8 cellular contexts compared by ENCODE assay signal in the genomic region with DNA sequence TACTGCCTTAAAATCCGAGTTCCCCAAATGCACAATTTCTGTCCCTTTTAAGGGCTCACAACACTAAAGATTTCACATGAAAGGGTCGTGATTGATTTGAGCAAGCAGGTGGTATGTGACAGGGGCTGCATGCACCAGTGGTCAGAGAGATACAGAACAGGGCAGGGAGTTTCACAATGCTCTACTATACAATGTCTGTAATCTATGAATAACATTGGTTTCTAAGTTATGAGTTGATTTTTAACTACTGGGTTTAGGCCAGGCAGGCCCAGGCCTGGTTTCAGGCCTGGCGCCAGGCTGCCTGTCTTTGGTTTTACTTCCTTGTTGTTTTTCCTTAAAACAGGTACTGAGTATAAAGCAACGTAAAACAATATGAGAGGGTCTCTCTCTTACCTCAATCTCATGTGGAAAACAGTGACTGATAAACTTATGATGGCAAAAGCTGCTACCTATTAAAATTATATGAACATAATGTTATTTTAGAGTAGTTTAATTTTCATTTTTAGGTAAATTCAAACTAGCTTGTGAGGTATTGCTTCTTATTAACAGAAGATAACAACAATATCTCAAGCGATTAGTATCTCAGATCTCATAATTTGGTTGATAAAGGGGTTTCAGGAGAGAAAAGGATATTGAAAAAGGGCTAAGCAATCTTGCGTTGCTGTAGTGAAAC.
A peak's percentile ranks its signal among the peaks of the same experiment; 100 is the strongest.
DNase-seq lines count a peak whose midpoint lies in the region; ATAC-seq and TF ChIP-seq lines count a peak whose summit lies in the region.
"Not testable (repeated sequence)": the region's sequence is repeated elsewhere in the genome, so short reads cannot be mapped to it uniquely, and the experiment has no call there.

No MANE protein-coding gene starts in this region.

- peak overlapping the region; percentile 66; the same call in 1 of the 2 replicates for H3K4me3 ChIP-seq in GM08714 (ENCODE audit: low read length)
- H3K4me3 ChIP-seq in mesenchymal stem cell (ENCODE audit: insufficient read depth in 1 of 2, low read depth in 1 of 2, low read length in 2 of 2); transverse colon: not testable (repeated sequence)

- not testable (repeated sequence) for H3K18ac ChIP-seq in mesenchymal stem cell (ENCODE audit: low read depth in 1 of 2, low read length in 2 of 2)

- not testable (repeated sequence) for TF ChIP-seq CTCF in VCaP (conservative IDR thresholded peaks at IDR 0.05); transverse colon (IDR thresholded peaks at IDR 0.05)

- in situ Hi-C loops in transverse colon (cut with MboI; ENCODE audit: low pct_ligation_motif_present in 1 of 4, low pct_unique_long_range_greater_than_20kb in 1 of 4, low sequenced_read_pairs in 3 of 4) = not testable (repeated sequence)

- H4K8ac ChIP-seq in mesenchymal stem cell (ENCODE audit: low read length) = not testable (repeated sequence)

- ATAC-seq in GM18870 (IDR thresholded peaks at IDR 0.05; ENCODE audit: unreplicated experiment) (peak; percentile 55), GM19397 (IDR thresholded peaks at IDR 0.05; ENCODE audit: unreplicated experiment) (peak; percentile 36), HG03354 (IDR thresholded peaks at IDR 0.05; ENCODE audit: poor library complexity, severe bottlenecking, unreplicated experiment) (peak; percentile 58)

- not testable (repeated sequence) for H3K9me3 ChIP-seq in mesenchymal stem cell (ENCODE audit: control insufficient read depth, low read length); transverse colon

- DNase-seq in glomerular visceral epithelial cell (ENCODE audit: extremely low spot score) (peak; percentile 63), transverse colon (peak; percentile 44)
- DNase-seq in mesenchymal stem cell = not testable (repeated sequence)

- peak overlapping the region; percentile 81 for H3K27ac ChIP-seq in VCaP
- H3K27ac ChIP-seq in mesenchymal stem cell (ENCODE audit: low read length, poor library complexity, severe bottlenecking) = peak overlapping the region; percentile 14
- H3K27ac ChIP-seq in transverse colon = peak overlapping the region in 1 of 4 donors; percentile 11

- H3K9ac ChIP-seq in mesenchymal stem cell (ENCODE audit: low read length) = not testable (repeated sequence)

- not testable (repeated sequence) for H2AK5ac ChIP-seq in mesenchymal stem cell (ENCODE audit: low read length, severe bottlenecking)

- not testable (repeated sequence) for H3K36me3 ChIP-seq in mesenchymal stem cell (ENCODE audit: control insufficient read depth in 1 of 2, insufficient read depth in 2 of 2, low read depth in 1 of 2, low read length in 2 of 2); transverse colon

- intact Hi-C loops in transverse colon (cut with DNase I; ENCODE audit: low total_unique reads) = not testable (repeated sequence)

- TF ChIP-seq POLR2A in transverse colon (IDR thresholded peaks at IDR 0.05) = not testable (repeated sequence)

- H2BK12ac ChIP-seq in mesenchymal stem cell (ENCODE audit: low read length in 2 of 2) = not testable (repeated sequence)

- H2BK15ac ChIP-seq in mesenchymal stem cell (ENCODE audit: low read depth, poor library complexity, severe bottlenecking) = not testable (repeated sequence)

- H3K79me1 ChIP-seq in mesenchymal stem cell (replicated peaks; ENCODE audit: low read length, poor library complexity, severe bottlenecking) = not testable (repeated sequence)

- WGBS in mesenchymal stem cell = 75% methylated on average over 3 of the region's 6 CpGs
- 50 to 56% methylated on average over 5 to 6 of the region's 6 CpGs for WGBS in transverse colon (ENCODE audit: low coverage in 1 of 2), 2 donors

- not testable (repeated sequence) for H3K4ac ChIP-seq in mesenchymal stem cell (ENCODE audit: low read depth in 1 of 2, low read length in 2 of 2)

- not testable (repeated sequence) for H2AFZ ChIP-seq in mesenchymal stem cell (ENCODE audit: low read depth, low read length)

- H3K4me1 ChIP-seq in mesenchymal stem cell (ENCODE audit: control insufficient read depth, insufficient read depth, low read depth, low read length); transverse colon: not testable (repeated sequence)

- not testable (repeated sequence) for H2BK120ac ChIP-seq in mesenchymal stem cell (ENCODE audit: low read depth, low read length)

- H3K4me2 ChIP-seq in mesenchymal stem cell (ENCODE audit: low read length, poor library complexity, severe bottlenecking) = not testable (repeated sequence)

- not testable (repeated sequence) for H3K14ac ChIP-seq in mesenchymal stem cell (ENCODE audit: low read length in 2 of 2)

- H2BK5ac ChIP-seq in mesenchymal stem cell (ENCODE audit: low read depth, low read length, poor library complexity, severe bottlenecking) = not testable (repeated sequence)

- H3K27me3 ChIP-seq in mesenchymal stem cell (ENCODE audit: control insufficient read depth in 1 of 2, insufficient read depth in 1 of 2, low read length in 2 of 2); transverse colon: not testable (repeated sequence)

- not testable (repeated sequence) for TF ChIP-seq EP300 in transverse colon (IDR thresholded peaks at IDR 0.05; ENCODE audit: low read depth)

- H3K23ac ChIP-seq in mesenchymal stem cell (ENCODE audit: low read length in 2 of 2) = not testable (repeated sequence)

- H4K91ac ChIP-seq in mesenchymal stem cell (ENCODE audit: low read length) = not testable (repeated sequence)
